17 cellular contexts compared by ENCODE assay signal in the genomic region with DNA sequence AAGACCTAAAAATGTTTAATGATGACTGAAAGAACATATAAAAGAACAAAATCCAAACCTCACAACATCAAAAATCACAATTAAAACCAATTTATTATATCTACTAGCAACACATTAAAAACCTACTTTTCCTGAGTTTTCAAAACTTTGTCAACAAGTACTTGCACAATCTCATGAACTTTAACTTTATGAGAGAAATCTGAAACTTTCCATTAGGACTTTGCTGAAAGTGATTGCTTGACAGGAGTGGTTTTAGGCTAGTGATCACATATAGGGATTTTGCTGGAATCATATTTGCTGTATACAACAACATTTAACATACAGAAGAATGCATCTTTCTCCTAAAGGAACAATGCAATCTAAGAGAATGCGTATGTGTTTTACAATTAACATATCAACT.
"Had no signal": no experiment of that assay in that cellular context is flagged by ENCODE, and none has a peak within 500 bp of the region (broad histone marks: within the 10 kb centered on the region; RNA-seq: fewer than 3 reads in every experiment).

No MANE protein-coding gene starts in this region.

- H3K27ac Mint-ChIP-seq: activated B cell treated with CpG ODN at 0.5 μM for 24 hours; activated CD4-positive, alpha-beta T cell treated with anti-CD3 and anti-CD28 coated beads, Interleukin-2, amount 10 ng/mL, durations not matched to agents 7 days and 5 days; stimulated activated naive CD8-positive, alpha-beta T cell treated with anti-CD3 and anti-CD28 coated beads, Interleukin-15, Interleukin-2, amounts not matched to agents 100 ng/mL and 50 ng/mL, for 24 hours; type B pancreatic cell had no signal

- H3K27ac ChIP-seq: cardiac muscle cell, dorsolateral prefrontal cortex, prostate gland had no signal

- H3K4me3 Mint-ChIP-seq: activated B cell treated with CpG ODN at 0.5 μM for 24 hours; activated CD4-positive, alpha-beta T cell treated with anti-CD3 and anti-CD28 coated beads, Interleukin-2, amount 10 ng/mL, durations not matched to agents 7 days and 5 days; activated T-helper 1 cell treated with anti-CD3 and anti-CD28 coated beads, Interleukin-12 subunit alpha, Interleukin-12 subunit beta, Interleukin-2, Interleukin-4 antibody, amounts not matched to agents 30 ng/mL and 10 ng/mL and 1 ng/mL, durations not matched to agents 14 hours and 24 hours and 36 hours; nephron progenitor cell; stimulated activated naive CD8-positive, alpha-beta T cell treated with anti-CD3 and anti-CD28 coated beads, Interleukin-15, Interleukin-2, amounts not matched to agents 100 ng/mL and 50 ng/mL, for 24 hours; type B pancreatic cell had no signal

- H3K27me3 ChIP-seq: cardiac muscle cell, dorsolateral prefrontal cortex had no signal

- DNase-seq: activated B cell treated with CpG ODN at 0.5 μM for 24 hours; activated CD4-positive, alpha-beta T cell treated with anti-CD3 and anti-CD28 coated beads, Interleukin-2, amount 10 ng/mL, durations not matched to agents 7 days and 5 days; dorsolateral prefrontal cortex; hippocampal formation; mesendoderm; nephron progenitor cell; occipital lobe; right cardiac atrium; SIG-M5; small intestine; stimulated activated CD4-positive, alpha-beta T cell treated with anti-CD3 and anti-CD28 coated beads, Interleukin-4, amount 100 ng/mL, for 4 hours; stimulated activated CD8-positive, alpha-beta memory T cell treated with anti-CD3 and anti-CD28 coated beads, Interleukin-4, amount 100 ng/mL, for 48 hours had no signal

- H3K9me3 Mint-ChIP-seq: activated B cell treated with CpG ODN at 0.5 μM for 24 hours; activated CD4-positive, alpha-beta T cell treated with anti-CD3 and anti-CD28 coated beads, Interleukin-2, amount 10 ng/mL, durations not matched to agents 7 days and 5 days; activated T-helper 1 cell treated with anti-CD3 and anti-CD28 coated beads, Interleukin-12 subunit alpha, Interleukin-12 subunit beta, Interleukin-2, Interleukin-4 antibody, amounts not matched to agents 30 ng/mL and 10 ng/mL and 1 ng/mL, durations not matched to agents 14 hours and 24 hours and 36 hours; nephron progenitor cell; stimulated activated naive CD8-positive, alpha-beta T cell treated with anti-CD3 and anti-CD28 coated beads, Interleukin-15, Interleukin-2, amounts not matched to agents 100 ng/mL and 50 ng/mL, for 24 hours; type B pancreatic cell had no signal

- H3K4me3 ChIP-seq: cardiac muscle cell, dorsolateral prefrontal cortex, prostate gland had no signal

- H3K9me3 ChIP-seq: prostate gland had no signal

- H3K4me1 Mint-ChIP-seq: nephron progenitor cell had no signal

- ATAC-seq: right cardiac atrium had no signal

- H3K27me3 Mint-ChIP-seq: activated B cell treated with CpG ODN at 0.5 μM for 24 hours; activated CD4-positive, alpha-beta T cell treated with anti-CD3 and anti-CD28 coated beads, Interleukin-2, amount 10 ng/mL, durations not matched to agents 7 days and 5 days; stimulated activated naive CD8-positive, alpha-beta T cell treated with anti-CD3 and anti-CD28 coated beads, Interleukin-15, Interleukin-2, amounts not matched to agents 100 ng/mL and 50 ng/mL, for 24 hours; type B pancreatic cell had no signal

- H3K4me1 ChIP-seq: prostate gland had no signal
